2 cellular contexts compared by ENCODE assay signal in genomic region chr20:13402171-13402760, GRCh38.
TF ChIP-seq lines count a peak whose summit lies in the region.

No MANE protein-coding gene starts in this region.

TF ChIP-seq in endothelial cell of umbilical vein, 7 proteins besides CTCF, POLR2A, EP300 and RAD21 (continued from another document):
- no peak for TF ChIP-seq MYC (IDR thresholded peaks at IDR 0.05; ENCODE audit: low read depth, low read length)
- no peak for TF ChIP-seq EZH2 (IDR thresholded peaks at IDR 0.05; ENCODE audit: borderline replicate concordance, low read depth, low read length, severe bottlenecking)

TF ChIP-seq in SK-N-SH treated with all-trans-retinoic acid at 6 μM for 48 hours, 23 proteins besides CTCF, POLR2A, EP300 and RAD21 (continued from another document):
- TF ChIP-seq PPARA (CRISPR knock-in tag; IDR thresholded peaks at IDR 0.05; ENCODE audit: borderline replicate concordance): no peak
- no peak for TF ChIP-seq ZFP30 (CRISPR knock-in tag; IDR thresholded peaks at IDR 0.05)
- TF ChIP-seq BACH2 (CRISPR knock-in tag; IDR thresholded peaks at IDR 0.05; ENCODE audit: borderline replicate concordance): no peak
- TF ChIP-seq CSDC2 (CRISPR knock-in tag; IDR thresholded peaks at IDR 0.05): no peak
- no peak for TF ChIP-seq TOX (CRISPR knock-in tag; IDR thresholded peaks at IDR 0.05; ENCODE audit: borderline replicate concordance)
- no peak for TF ChIP-seq ISL1 (CRISPR knock-in tag; IDR thresholded peaks at IDR 0.05)
- TF ChIP-seq CREB5 (CRISPR knock-in tag; IDR thresholded peaks at IDR 0.05; ENCODE audit: low read depth): no peak
